In genomic region chr2:168624028-168624427, GRCh38 we compare ENCODE assay signal across 17 cellular contexts.
DNase-seq lines count a peak whose midpoint lies in the region; ATAC-seq, FAIRE-seq and TF ChIP-seq lines count a peak whose summit lies in the region.
"Had no signal": no experiment of that assay in that cellular context is flagged by ENCODE, and none has a peak within 500 bp of the region (broad histone marks: within the 10 kb centered on the region; RNA-seq: fewer than 3 reads in every experiment).

No MANE protein-coding gene starts in this region.

- no peak for TF ChIP-seq EP300 in HepG2 (IDR thresholded peaks at IDR 0.05; ENCODE audit: low read depth in 2 of 2, low read length in 2 of 2)
- no peak for TF ChIP-seq EP300 in HepG2 (CRISPR knock-in tag; IDR thresholded peaks at IDR 0.05; ENCODE audit: borderline replicate concordance)

- no peak for TF ChIP-seq RAD21 in HepG2 (CRISPR knock-in tag; IDR thresholded peaks at IDR 0.05)

- in situ Hi-C loops in HepG2 (cut with HindIII; ENCODE audit: extremely low pct_ligation_motif_present, low pct_unique_long_range_greater_than_20kb) (no loop called here), mammary epithelial cell (cut with MboI; ENCODE audit: low sequenced_read_pairs in 2 of 2) (no loop called here)

- ATAC-seq in HepG2, result no peak
- no peak for ATAC-seq in right lobe of liver
- ATAC-seq in GM21390 (IDR thresholded peaks at IDR 0.05; ENCODE audit: unreplicated experiment), result peak; percentile 48
- ATAC-seq in HG03571 (IDR thresholded peaks at IDR 0.05; ENCODE audit: unreplicated experiment), result peak; percentile 49

- no peaks in the 10 kb centered on the region for H3K36me3 ChIP-seq in HepG2 (replicated peaks in 1 of 2; ENCODE audit: control insufficient read depth in 1 of 2, insufficient read depth in 2 of 2, low read length in 2 of 2)
- no peaks in the 10 kb centered on the region for H3K36me3 ChIP-seq in right lobe of liver
- H3K36me3 ChIP-seq in mammary epithelial cell (ENCODE audit: insufficient read depth, low read length), result no peaks in the 10 kb centered on the region

- H4K20me1 ChIP-seq in HepG2 (ENCODE audit: insufficient read depth, low read length), result no peaks in the 10 kb centered on the region
- H4K20me1 ChIP-seq in mammary epithelial cell (ENCODE audit: insufficient read depth, low read length), result no peaks in the 10 kb centered on the region

- WGBS in HepG2 (ENCODE audit: low lambda C conversion rate), result 93% methylated on average over 3 of the region's 3 CpGs
- 91% methylated on average over 3 of the region's 3 CpGs for WGBS in right lobe of liver (ENCODE audit: insufficient coverage, low coverage, low lambda C conversion rate, missing lambda C conversion rate)
- 97% methylated on average over 3 of the region's 3 CpGs for WGBS in mammary epithelial cell (ENCODE audit: low coverage, missing lambda C conversion rate)

- H3K4me2 ChIP-seq in HepG2 (ENCODE audit: low read depth, low read length) (no peak overlapping the region), mammary epithelial cell (ENCODE audit: insufficient read depth, low read depth, low read length) (no peak overlapping the region)

- POLR2A ChIA-PET in HepG2 (lab: Yijun Ruan, JAX), result no interaction called here

- H3K9ac ChIP-seq in HepG2 (ENCODE audit: insufficient read depth, low read depth, low read length), result no peak overlapping the region
- no peak overlapping the region for H3K9ac ChIP-seq in mammary epithelial cell (ENCODE audit: insufficient read depth, low read length)

- FAIRE-seq in HepG2 (lab: Jason Lieb, UNC), result no peak
- FAIRE-seq: RCC 7860 had no signal

- H3K4me1 ChIP-seq in HepG2 (ENCODE audit: insufficient read depth, low read length), result peaks cover 18% of the 10 kb centered on the region
- H3K4me1 ChIP-seq in right lobe of liver, result peaks cover 0 to 8% (median 0%) of the 10 kb centered on the region in 4 donors
- no peaks in the 10 kb centered on the region for H3K4me1 ChIP-seq in mammary epithelial cell (ENCODE audit: insufficient read depth, low read length)

- H2AFZ ChIP-seq in HepG2 (ENCODE audit: low read length) (no peak overlapping the region), mammary epithelial cell (ENCODE audit: low read depth, low read length) (no peak overlapping the region)

- CTCF ChIA-PET in HepG2 (lab: Yijun Ruan, JAX; ENCODE audit: low intra/inter-chr PET ratio, low total read pairs), result no interaction called here
- CTCF ChIA-PET in mammary epithelial cell (lab: Charles Lee; ENCODE audit: low non-redundant PET), result interaction anchor here (0.7 kb wide), 1 partner anchor 66 kb away, joined by 6 read pairs; no protein-coding TSS in a partner anchor

- H3K27me3 ChIP-seq in HepG2 (ENCODE audit: control insufficient read depth in 1 of 2, insufficient read depth in 2 of 2, low read length in 2 of 2) (no peaks in the 10 kb centered on the region), right lobe of liver (no peaks in the 10 kb centered on the region), mammary epithelial cell (ENCODE audit: insufficient read depth, low read length) (no peaks in the 10 kb centered on the region)

- DNase-seq in HepG2 (ENCODE audit: low spot score), result no peak
- DNase-seq in right lobe of liver, result no peak
- no peak for DNase-seq in NCI-H1048 (lab: John Stamatoyannopoulos, UW)
- no peak for DNase-seq in mammary epithelial cell
- DNase-seq in globus pallidus (ENCODE audit: low spot score), result no peak
- DNase-seq in hypothalamus (lab: John Stamatoyannopoulos, UW), result no peak
- DNase-seq: COR-L47, H9, MM.1S, NCI-H1105 treated with DMSO at 0.1 percent for 48 hours, NCI-H1694 treated with DMSO at 0.1 percent for 48 hours, NCI-H446, Right ventricle myocardium superior had no signal

- TF ChIP-seq POLR2A in HepG2 (IDR thresholded peaks at IDR 0.05; ENCODE audit: insufficient read depth in 1 of 2, low read depth in 2 of 2, low read length in 2 of 2), result no peak
- no peak for TF ChIP-seq POLR2A in right lobe of liver (IDR thresholded peaks at IDR 0.05)

- TF ChIP-seq CTCF in HepG2 (CRISPR knock-in tag; IDR thresholded peaks at IDR 0.05) (no peak), right lobe of liver (IDR thresholded peaks at IDR 0.05) (no peak), mammary epithelial cell (conservative IDR thresholded peaks at IDR 0.05 in 1 of 2, IDR thresholded peaks at IDR 0.05 in 1 of 2; ENCODE audit: extremely low read depth in 1 of 2, insufficient read depth in 1 of 2, low read depth in 1 of 2, low read length in 2 of 2) (no peak)

- BruUV-seq in HepG2 (replicated peaks; lab: Mats Ljungman, UMichigan) (no TSS peak), mammary epithelial cell (replicated peaks; lab: Mats Ljungman, UMichigan) (no TSS peak)

- no peak overlapping the region for H3K4me3 ChIP-seq in HepG2 (replicated peaks in 1 of 3; ENCODE audit: insufficient read depth in 1 of 3, low read depth in 2 of 3, low read length in 3 of 3)
- no peak overlapping the region for H3K4me3 ChIP-seq in right lobe of liver
- no peak overlapping the region for H3K4me3 ChIP-seq in mammary epithelial cell (replicated peaks in 1 of 3; ENCODE audit: insufficient read depth in 1 of 3, low read depth in 2 of 3, low read length in 3 of 3)
- H3K4me3 ChIP-seq: SK-N-MC had no signal

- H3K9me3 ChIP-seq in HepG2 (ENCODE audit: low read length), result no peaks in the 10 kb centered on the region
- no peaks in the 10 kb centered on the region for H3K9me3 ChIP-seq in right lobe of liver
- no peaks in the 10 kb centered on the region for H3K9me3 ChIP-seq in mammary epithelial cell (replicated peaks; ENCODE audit: insufficient read depth, low read length)

- intact Hi-C loops in HepG2 (cut with micrococcal nuclease; ENCODE audit: unreplicated experiment) (no loop called here), right lobe of liver (cut with DNase I) (no loop called here), mammary epithelial cell (cut with micrococcal nuclease) (no loop called here)

- dilution Hi-C loops in mammary epithelial cell (cut with HindIII; ENCODE audit: low sequenced_read_pairs), result no loop called here

- H3K27ac ChIP-seq in HepG2 (ENCODE audit: extremely low read length, insufficient read depth, low read length) (no peak overlapping the region), right lobe of liver (no peak overlapping the region), mammary epithelial cell (ENCODE audit: insufficient read depth, low read depth, low read length) (no peak overlapping the region)
- H3K27ac ChIP-seq: SK-N-MC had no signal

- H3K79me2 ChIP-seq in HepG2 (ENCODE audit: insufficient read depth, low read length), result no peaks in the 10 kb centered on the region
- peaks cover 25% of the 10 kb centered on the region for H3K79me2 ChIP-seq in mammary epithelial cell (ENCODE audit: insufficient read depth, low read length)

TF ChIP-seq in HepG2, 621 proteins besides CTCF, POLR2A, EP300 and RAD21:
- TF ChIP-seq HOMEZ (CRISPR knock-in tag; IDR thresholded peaks at IDR 0.05; ENCODE audit: low read depth) (0 out of 2 replicates have a peak, but pooled peaks have one; percentile 43), GPBP1L1 (CRISPR knock-in tag; IDR thresholded peaks at IDR 0.05) (no peak)

Comparison
In these comparisons a context has a peak if more than half of its experiments do, and no peak if none do; other contexts are left out.
1. ATAC-seq: peak in GM21390 (single experiment) and HG03571 (single experiment); none in HepG2 (single experiment) and right lobe of liver (0 of 4).